In the genomic region with DNA sequence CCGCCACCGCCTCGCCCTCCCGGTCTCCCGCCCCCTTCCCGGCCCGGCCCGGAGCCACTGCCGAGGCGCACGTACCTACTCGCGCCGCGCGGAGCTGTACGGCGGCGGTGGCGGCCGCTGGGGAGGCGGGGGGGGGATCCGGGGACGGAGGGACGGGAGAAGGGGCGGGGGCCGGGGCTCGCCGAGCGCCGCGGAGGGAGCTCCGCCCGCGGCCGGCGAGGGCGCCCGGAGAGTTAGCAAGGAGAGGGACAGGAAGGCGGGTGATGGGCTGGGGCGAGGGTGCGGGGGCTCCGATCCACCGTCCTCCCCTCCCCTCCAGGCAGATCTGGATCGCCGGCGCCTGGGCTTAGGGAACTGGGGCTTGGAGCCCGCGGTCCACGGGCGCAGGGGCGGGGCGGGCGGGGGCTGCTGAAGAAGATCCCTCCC, we compare ENCODE assay signal across 8 cellular contexts. TPM values are rescaled to one million over a fixed set of nuclear protein-coding genes. Genes with fewer than 3 reads are reported as not detected.
DNase-seq lines count a peak whose midpoint lies in the region; ATAC-seq, FAIRE-seq and TF ChIP-seq lines count a peak whose summit lies in the region.

No MANE protein-coding gene starts in this region.

- POLR2A ChIA-PET in AG04450 (lab: Yijun Ruan, JAX), result no interaction called here
- POLR2A ChIA-PET in GM12878 (lab: Charles Lee), result no interaction called here

- in situ Hi-C loops in GM12878 (cut with MboI), result no loop called here

- no peak for DNase-seq in AG04450 (ENCODE audit: low read depth, low spot score)
- peak; percentile 34 for DNase-seq in HTR-8/SVneo (ENCODE audit: insufficient read length, low spot score)
- DNase-seq in GM12878 (ENCODE audit: low read depth, low spot score), result no peak
- no peak for DNase-seq in osteocyte (ENCODE audit: extremely low spot score, unreplicated experiment)
- no peak for DNase-seq in NCI-H774 (lab: John Stamatoyannopoulos, UW)
- DNase-seq in CD1c-positive myeloid dendritic cell (ENCODE audit: extremely low spot score), result no peak
- no peak for DNase-seq in activated T-helper 1 cell treated with anti-CD3 and anti-CD28 coated beads, Interleukin-12 subunit alpha, Interleukin-12 subunit beta, Interleukin-2, Interleukin-4 antibody, amounts not matched to agents 30 ng/mL and 10 ng/mL and 1 ng/mL, durations not matched to agents 14 hours and 24 hours and 36 hours (ENCODE audit: low spot score)

- no peak overlapping the region for H3K27ac Mint-ChIP-seq in osteocyte (ENCODE audit: unreplicated experiment)
- H3K27ac Mint-ChIP-seq in activated T-helper 1 cell treated with anti-CD3 and anti-CD28 coated beads, Interleukin-12 subunit alpha, Interleukin-12 subunit beta, Interleukin-2, Interleukin-4 antibody, amounts not matched to agents 30 ng/mL and 10 ng/mL and 1 ng/mL, durations not matched to agents 14 hours and 24 hours and 36 hours, result no peak overlapping the region

- no peak overlapping the region; the same call in 1 of the 2 replicates for H3K4me2 ChIP-seq in GM12878 (ENCODE audit: control insufficient read depth, insufficient read depth)

- peak; percentile 22 for ATAC-seq in GM12878

- WGBS in GM12878 (ENCODE audit: insufficient coverage, insufficient replicate concordance, low lambda C conversion rate, missing lambda C conversion rate), result no CpG with 5 or more reads among the region's 54 CpGs
- WGBS in liver, result 1% methylated on average over 54 of the region's 54 CpGs

- H3K36me3 Mint-ChIP-seq in osteocyte (ENCODE audit: unreplicated experiment), result no peaks in the 10 kb centered on the region
- no peaks in the 10 kb centered on the region for H3K36me3 Mint-ChIP-seq in activated T-helper 1 cell treated with anti-CD3 and anti-CD28 coated beads, Interleukin-12 subunit alpha, Interleukin-12 subunit beta, Interleukin-2, Interleukin-4 antibody, amounts not matched to agents 30 ng/mL and 10 ng/mL and 1 ng/mL, durations not matched to agents 14 hours and 24 hours and 36 hours (ENCODE audit: low read depth)

- peaks cover 10% of the 10 kb centered on the region for H3K4me1 Mint-ChIP-seq in osteocyte (ENCODE audit: unreplicated experiment)
- peaks cover 6% of the 10 kb centered on the region for H3K4me1 Mint-ChIP-seq in activated T-helper 1 cell treated with anti-CD3 and anti-CD28 coated beads, Interleukin-12 subunit alpha, Interleukin-12 subunit beta, Interleukin-2, Interleukin-4 antibody, amounts not matched to agents 30 ng/mL and 10 ng/mL and 1 ng/mL, durations not matched to agents 14 hours and 24 hours and 36 hours (ENCODE audit: low read depth)

- TF ChIP-seq RAD21 in GM12878 (IDR thresholded peaks at IDR 0.05; ENCODE audit: insufficient read depth, low read depth, low read length) (no peak), liver (IDR thresholded peaks at IDR 0.05) (no peak)

- intact Hi-C loops in GM12878 (cut with micrococcal nuclease; ENCODE audit: unreplicated experiment), result no loop called here
- intact Hi-C loops in activated T-helper 1 cell treated with anti-CD3 and anti-CD28 coated beads, Interleukin-12 subunit alpha, Interleukin-12 subunit beta, Interleukin-2, Interleukin-4 antibody, amounts not matched to agents 30 ng/mL and 10 ng/mL and 1 ng/mL, durations not matched to agents 14 hours and 24 hours and 36 hours (cut with micrococcal nuclease), result loop anchor here (1.0 to 10.0 kb wide), 4 partner anchors 27 to 211 kb away; a partner anchor contains a TSS

- H3K27me3 ChIP-seq in AG04450 (ENCODE audit: control insufficient read depth, insufficient read depth, low read length) (peaks cover 39% of the 10 kb centered on the region), GM12878 (replicated peaks in 1 of 2; ENCODE audit: control insufficient read depth in 2 of 2, insufficient read depth in 2 of 2, low read length in 1 of 2) (peaks cover 2 to 4% of the 10 kb centered on the region in 2 experiments; a peak in 3 of 4 replicates), liver (ENCODE audit: control insufficient read depth in 4 of 4, insufficient read depth in 4 of 4, low read length in 3 of 4) (no peaks in the 10 kb centered on the region)

- no peaks in the 10 kb centered on the region for H4K20me1 ChIP-seq in GM12878 (ENCODE audit: control insufficient read depth, insufficient read depth)

- H3K36me3 ChIP-seq in GM12878 (ENCODE audit: control insufficient read depth in 2 of 2, insufficient read depth in 2 of 2, low read length in 1 of 2) (no peaks in the 10 kb centered on the region), liver (ENCODE audit: control insufficient read depth in 4 of 4, insufficient read depth in 3 of 4, low read depth in 1 of 4, low read length in 3 of 4) (no peaks in the 10 kb centered on the region)

- TF ChIP-seq EP300 in GM12878 (IDR thresholded peaks at IDR 0.05; ENCODE audit: borderline replicate concordance in 1 of 2, control insufficient read depth in 1 of 2, low read depth in 2 of 2, low read length in 2 of 2), result no peak

- H3K9me3 ChIP-seq in AG04450 (ENCODE audit: control insufficient read depth, insufficient read depth, low read length), result no peaks in the 10 kb centered on the region
- H3K9me3 ChIP-seq in GM12878 (replicated peaks; ENCODE audit: control insufficient read depth, insufficient read depth, low read length), result no peaks in the 10 kb centered on the region
- H3K9me3 ChIP-seq in liver (ENCODE audit: control insufficient read depth in 4 of 4, low read length in 3 of 4), result no peaks in the 10 kb centered on the region

- RAD21 ChIA-PET in GM12878 (lab: Charles Lee; ENCODE audit: unreplicated experiment), result no interaction called here

- TF ChIP-seq POLR2A in GM12878 (IDR thresholded peaks at IDR 0.05; ENCODE audit: low read depth, low read length), result no peak

- peaks cover 41% of the 10 kb centered on the region for H3K27me3 Mint-ChIP-seq in osteocyte (ENCODE audit: unreplicated experiment)
- H3K27me3 Mint-ChIP-seq in activated T-helper 1 cell treated with anti-CD3 and anti-CD28 coated beads, Interleukin-12 subunit alpha, Interleukin-12 subunit beta, Interleukin-2, Interleukin-4 antibody, amounts not matched to agents 30 ng/mL and 10 ng/mL and 1 ng/mL, durations not matched to agents 14 hours and 24 hours and 36 hours (ENCODE audit: insufficient read depth), result peaks cover 30% of the 10 kb centered on the region

- peak overlapping the region; percentile 37 for H3K4me3 ChIP-seq in AG04450 (ENCODE audit: low read depth, low read length)
- no peak overlapping the region for H3K4me3 ChIP-seq in GM12878
- peak overlapping the region in 2 of 3 donors; percentile 51 to 67 for H3K4me3 ChIP-seq in liver (ENCODE audit: low read depth in 1 of 3, low read length in 3 of 3)

- BruUV-seq in GM12878 (replicated peaks; lab: Mats Ljungman, UMichigan), result no TSS peak

- H3K27ac ChIP-seq in AG04450 (ENCODE audit: low read depth, low read length), result no peak overlapping the region
- no peak overlapping the region for H3K27ac ChIP-seq in GM12878 (ENCODE audit: control insufficient read depth, insufficient read depth)
- H3K27ac ChIP-seq in liver (ENCODE audit: low read depth in 1 of 2, low read length in 2 of 2), result no peak overlapping the region

- H2AFZ ChIP-seq in GM12878 (ENCODE audit: control insufficient read depth, low read depth, low read length), result no peak overlapping the region

- no peaks in the 10 kb centered on the region for H3K4me1 ChIP-seq in GM12878 (ENCODE audit: control insufficient read depth, insufficient read depth, low read length)
- peaks cover 12 to 32% (median 27%) of the 10 kb centered on the region in 4 donors for H3K4me1 ChIP-seq in liver (ENCODE audit: control insufficient read depth in 4 of 4, insufficient read depth in 4 of 4, low read length in 3 of 4)

- no peaks in the 10 kb centered on the region for H3K79me2 ChIP-seq in GM12878 (ENCODE audit: control insufficient read depth, insufficient read depth, low read length)

- no peak overlapping the region for H3K9ac ChIP-seq in GM12878 (ENCODE audit: control insufficient read depth, insufficient read depth, low read length)
- H3K9ac ChIP-seq in liver (ENCODE audit: low read depth in 1 of 2, low read length in 2 of 2), result no peak overlapping the region

- TF ChIP-seq CTCF in AG04450 (IDR thresholded peaks at IDR 0.05; ENCODE audit: low read depth, low read length), result no peak
- TF ChIP-seq CTCF in GM12878 (IDR thresholded peaks at IDR 0.05 in 2 of 3, conservative IDR thresholded peaks at IDR 0.05 in 1 of 3; ENCODE audit: control insufficient read depth in 2 of 3, extremely low read depth in 1 of 3, insufficient read depth in 1 of 3, low read depth in 3 of 3, low read length in 3 of 3), result no peak
- TF ChIP-seq CTCF in liver (IDR thresholded peaks at IDR 0.05; ENCODE audit: low read depth, low read length, missing input control), result no peak
- TF ChIP-seq CTCF in osteocyte (IDR thresholded peaks at IDR 0.05), result no peak

- no peak overlapping the region for H3K4me3 Mint-ChIP-seq in osteocyte (ENCODE audit: unreplicated experiment)
- H3K4me3 Mint-ChIP-seq in activated T-helper 1 cell treated with anti-CD3 and anti-CD28 coated beads, Interleukin-12 subunit alpha, Interleukin-12 subunit beta, Interleukin-2, Interleukin-4 antibody, amounts not matched to agents 30 ng/mL and 10 ng/mL and 1 ng/mL, durations not matched to agents 14 hours and 24 hours and 36 hours, result no peak overlapping the region

- no peaks in the 10 kb centered on the region for H3K9me3 Mint-ChIP-seq in osteocyte (ENCODE audit: unreplicated experiment)
- no peaks in the 10 kb centered on the region for H3K9me3 Mint-ChIP-seq in activated T-helper 1 cell treated with anti-CD3 and anti-CD28 coated beads, Interleukin-12 subunit alpha, Interleukin-12 subunit beta, Interleukin-2, Interleukin-4 antibody, amounts not matched to agents 30 ng/mL and 10 ng/mL and 1 ng/mL, durations not matched to agents 14 hours and 24 hours and 36 hours

- SMC1A ChIA-PET in GM12878 (lab: Charles Lee; ENCODE audit: uncharacterized antibody, unreplicated experiment), result no interaction called here

- no peak for FAIRE-seq in HTR-8/SVneo (lab: Jason Lieb, UNC)
- no peak for FAIRE-seq in GM12878 (lab: Jason Lieb, UNC)

- CTCF ChIA-PET in AG04450 (lab: Charles Lee) (interaction anchor here (0.6 to 1.5 kb wide), 5 partner anchors 11 to 942 kb away, joined by 3 to 12 read pairs (median 4); no protein-coding TSS in a partner anchor), GM12878 (lab: Yijun Ruan, JAX) (no interaction called here)

RNA-seq across cellular contexts. Expression of a gene that starts 0.5 kb away (rescaled TPM):
- polyA plus RNA-seq in AG04450 (2011; rRNA removed), result not detected in 2 replicates
- not detected in 2 replicates for polyA minus RNA-seq in AG04450 (2011; rRNA and poly(A)+ RNA removed)
- total RNA-seq in GM12878 (2013; cell fraction: nucleolus; rRNA removed), result 0.48 TPM in 1 of 2 replicates, not detected in the other
- not detected in 2 replicates for total RNA-seq in GM12878 (2014; rRNA removed)
- not detected in 2 replicates for total RNA-seq in GM12878 (2014; rRNA removed; fragmentation: Illumina TruSeq; extraction: Trizol)
- total RNA-seq in GM12878 (2021), result not detected in 2 replicates
- not detected for polyA plus RNA-seq in GM12878 (2011; ENCODE audit: low read depth)
- 0.06 and 0.07 TPM in 2 replicates for polyA plus RNA-seq in GM12878 (2011; rRNA removed)
- polyA plus RNA-seq in GM12878 (2011; cell fraction: cytosol; rRNA removed), result 0.03 TPM in 1 of 2 replicates, not detected in the other
- polyA plus RNA-seq in GM12878 (2011; cell fraction: nucleus; rRNA removed), result 0.38 and 1.1 TPM in 2 replicates
- 0.28 and 0.65 TPM in 2 replicates for polyA plus RNA-seq in GM12878 (2012)
- not detected in 2 replicates for polyA plus RNA-seq in GM12878 (2014; fragmentation: Illumina TruSeq; extraction: Trizol)
- polyA plus RNA-seq in GM12878 (2014; fragmentation: Nextera tagmentation; extraction: Ambion mirVana), result not detected
- not detected in 2 replicates for polyA plus RNA-seq in GM12878 (2014; rRNA removed)
- polyA plus RNA-seq in GM12878 (2016; fragmentation: Nextera tagmentation; extraction: Ambion mirVana), result not detected
- not detected in 2 replicates for polyA minus RNA-seq in GM12878 (2011; rRNA and poly(A)+ RNA removed)
- polyA minus RNA-seq in GM12878 (2011; cell fraction: cytosol; rRNA and poly(A)+ RNA removed), result not detected in 2 replicates
- polyA minus RNA-seq in GM12878 (2011; cell fraction: nucleus; rRNA and poly(A)+ RNA removed), result 0.36 TPM in 1 of 2 replicates, not detected in the other
- total RNA-seq in liver, result 1 to 10 TPM in 1 of 2 donors, under 1 TPM in 1; 0.42 to 3.4 TPM
- under 1 TPM; 0.14 to 0.76 TPM for polyA plus RNA-seq in liver
- not detected in 2 replicates for total RNA-seq in osteocyte
- 0.36 and 0.61 TPM in 2 replicates for total RNA-seq in activated T-helper 1 cell treated with anti-CD3 and anti-CD28 coated beads, Interleukin-12 subunit alpha, Interleukin-12 subunit beta, Interleukin-2, Interleukin-4 antibody, amounts not matched to agents 30 ng/mL and 10 ng/mL and 1 ng/mL, durations not matched to agents 14 hours and 24 hours and 36 hours

RNA-seq across cellular contexts. Expression of a gene that starts 17.9 kb away (rescaled TPM):
- polyA plus RNA-seq in AG04450 (2011; rRNA removed) (not detected in 2 replicates), GM12878 (2011; rRNA removed) (0.04 and 0.10 TPM in 2 replicates), GM12878 (2014; fragmentation: Illumina TruSeq; extraction: Trizol) (0.04 TPM in 1 of 2 replicates, not detected in the other), GM12878 (2014; fragmentation: Nextera tagmentation; extraction: Ambion mirVana) (not detected), GM12878 (2014; rRNA removed) (0.08 TPM in 1 of 2 replicates, not detected in the other), GM12878 (2016; fragmentation: Nextera tagmentation; extraction: Ambion mirVana) (not detected), liver (under 1 TPM; 0.07 to 0.10 TPM)
- polyA minus RNA-seq in AG04450 (2011; rRNA and poly(A)+ RNA removed), result not detected in 2 replicates
- total RNA-seq in GM12878 (2013; cell fraction: nucleolus; rRNA removed), result 0.48 TPM in 1 of 2 replicates, not detected in the other
- total RNA-seq in GM12878 (2014; rRNA removed) (not detected in 2 replicates), GM12878 (2014; rRNA removed; fragmentation: Illumina TruSeq; extraction: Trizol) (not detected in 2 replicates), GM12878 (2021) (not detected in 2 replicates), liver (under 1 TPM; 0.14 to 0.42 TPM), osteocyte (not detected in 2 replicates)
- not detected for polyA plus RNA-seq in GM12878 (2011; ENCODE audit: low read depth)
- 0.03 and 0.06 TPM in 2 replicates for polyA plus RNA-seq in GM12878 (2011; cell fraction: cytosol; rRNA removed)
- 0.07 TPM in 1 of 2 replicates, not detected in the other for polyA plus RNA-seq in GM12878 (2011; cell fraction: nucleus; rRNA removed)
- not detected in 2 replicates for polyA plus RNA-seq in GM12878 (2012)
- polyA minus RNA-seq in GM12878 (2011; rRNA and poly(A)+ RNA removed), result not detected in 2 replicates
- polyA minus RNA-seq in GM12878 (2011; cell fraction: cytosol; rRNA and poly(A)+ RNA removed), result not detected in 2 replicates
- not detected in 2 replicates for polyA minus RNA-seq in GM12878 (2011; cell fraction: nucleus; rRNA and poly(A)+ RNA removed)
- not detected in 2 replicates for total RNA-seq in activated T-helper 1 cell treated with anti-CD3 and anti-CD28 coated beads, Interleukin-12 subunit alpha, Interleukin-12 subunit beta, Interleukin-2, Interleukin-4 antibody, amounts not matched to agents 30 ng/mL and 10 ng/mL and 1 ng/mL, durations not matched to agents 14 hours and 24 hours and 36 hours

RNA-seq across cellular contexts. Expression of a gene that starts 40.5 kb away (rescaled TPM):
- polyA plus RNA-seq in AG04450 (2011; rRNA removed) (0.04 and 0.05 TPM in 2 replicates), GM12878 (2011; rRNA removed) (not detected in 2 replicates), GM12878 (2014; fragmentation: Illumina TruSeq; extraction: Trizol) (0.14 TPM in 1 of 2 replicates, not detected in the other), GM12878 (2014; fragmentation: Nextera tagmentation; extraction: Ambion mirVana) (not detected), GM12878 (2014; rRNA removed) (not detected in 2 replicates), GM12878 (2016; fragmentation: Nextera tagmentation; extraction: Ambion mirVana) (not detected), liver (not detected)
- not detected in 2 replicates for polyA minus RNA-seq in AG04450 (2011; rRNA and poly(A)+ RNA removed)
- total RNA-seq in GM12878 (2013; cell fraction: nucleolus; rRNA removed), result 0.35 TPM in 1 of 2 replicates, not detected in the other
- total RNA-seq in GM12878 (2014; rRNA removed) (not detected in 2 replicates), GM12878 (2014; rRNA removed; fragmentation: Illumina TruSeq; extraction: Trizol) (not detected in 2 replicates), GM12878 (2021) (not detected in 2 replicates), liver (not detected), osteocyte (not detected in 2 replicates)
- polyA plus RNA-seq in GM12878 (2011; ENCODE audit: low read depth), result not detected
- not detected in 2 replicates for polyA plus RNA-seq in GM12878 (2011; cell fraction: cytosol; rRNA removed)
- not detected in 2 replicates for polyA plus RNA-seq in GM12878 (2011; cell fraction: nucleus; rRNA removed)
- not detected in 2 replicates for polyA plus RNA-seq in GM12878 (2012)
- polyA minus RNA-seq in GM12878 (2011; rRNA and poly(A)+ RNA removed), result not detected in 2 replicates
- polyA minus RNA-seq in GM12878 (2011; cell fraction: cytosol; rRNA and poly(A)+ RNA removed), result not detected in 2 replicates
- polyA minus RNA-seq in GM12878 (2011; cell fraction: nucleus; rRNA and poly(A)+ RNA removed), result not detected in 2 replicates
- not detected in 2 replicates for total RNA-seq in activated T-helper 1 cell treated with anti-CD3 and anti-CD28 coated beads, Interleukin-12 subunit alpha, Interleukin-12 subunit beta, Interleukin-2, Interleukin-4 antibody, amounts not matched to agents 30 ng/mL and 10 ng/mL and 1 ng/mL, durations not matched to agents 14 hours and 24 hours and 36 hours
